8 cellular contexts compared by ENCODE assay signal in genomic region chr15:75043509-75044257, GRCh38. TPM values are rescaled to one million over a fixed set of nuclear protein-coding genes. Genes with fewer than 3 reads are reported as not detected.
A peak's percentile ranks its signal among the peaks of the same experiment; 100 is the strongest.
DNase-seq lines count a peak whose midpoint lies in the region; ATAC-seq and FAIRE-seq lines count a peak whose summit lies in the region.

No MANE protein-coding gene starts in this region.

- H3K4ac ChIP-seq in trophoblast cell (ENCODE audit: low read depth, low read length): no peak overlapping the region

- no peak overlapping the region for H4K12ac ChIP-seq in trophoblast cell (ENCODE audit: low read depth, low read length)

- H3K27me3 ChIP-seq in trophoblast cell (ENCODE audit: insufficient read depth, low read length): no peaks in the 10 kb centered on the region

- no peak for FAIRE-seq in HTR-8/SVneo (lab: Jason Lieb, UNC)

- peak; percentile 79 for DNase-seq in HuH-7 (ENCODE audit: low spot score)
- no peak for DNase-seq in activated T-helper 1 cell treated with anti-CD3 and anti-CD28 coated beads, Interleukin-12 subunit alpha, Interleukin-12 subunit beta, Interleukin-2, Interleukin-4 antibody, amounts not matched to agents 30 ng/mL and 10 ng/mL and 1 ng/mL, durations not matched to agents 14 hours and 24 hours and 36 hours (ENCODE audit: low spot score)
- DNase-seq in glomerular visceral epithelial cell (ENCODE audit: extremely low spot score): peak; percentile 99
- DNase-seq in trophoblast cell: peak; percentile 56 to 70
- DNase-seq in activated T-cell treated with anti-CD3 and anti-CD28 coated beads, Interleukin-2, amount 50 U/mL, for 48 hours: no peak
- no peak for DNase-seq in HTR-8/SVneo (ENCODE audit: insufficient read length, low spot score)

- no peak overlapping the region for H2BK120ac ChIP-seq in trophoblast cell (ENCODE audit: insufficient read depth, low read length, poor library complexity)

- no peaks in the 10 kb centered on the region for H3K27me3 Mint-ChIP-seq in activated T-helper 1 cell treated with anti-CD3 and anti-CD28 coated beads, Interleukin-12 subunit alpha, Interleukin-12 subunit beta, Interleukin-2, Interleukin-4 antibody, amounts not matched to agents 30 ng/mL and 10 ng/mL and 1 ng/mL, durations not matched to agents 14 hours and 24 hours and 36 hours (ENCODE audit: insufficient read depth)

- H3K14ac ChIP-seq in trophoblast cell (ENCODE audit: low read length): no peak overlapping the region

- ATAC-seq in GM21515 (IDR thresholded peaks at IDR 0.05; ENCODE audit: unreplicated experiment): peak; percentile 24

- no peak overlapping the region for H3K4me2 ChIP-seq in trophoblast cell (ENCODE audit: low read length)

- H3K27ac Mint-ChIP-seq in activated T-helper 1 cell treated with anti-CD3 and anti-CD28 coated beads, Interleukin-12 subunit alpha, Interleukin-12 subunit beta, Interleukin-2, Interleukin-4 antibody, amounts not matched to agents 30 ng/mL and 10 ng/mL and 1 ng/mL, durations not matched to agents 14 hours and 24 hours and 36 hours: peak overlapping the region; percentile 77

- no peaks in the 10 kb centered on the region for H3K9me3 Mint-ChIP-seq in activated T-helper 1 cell treated with anti-CD3 and anti-CD28 coated beads, Interleukin-12 subunit alpha, Interleukin-12 subunit beta, Interleukin-2, Interleukin-4 antibody, amounts not matched to agents 30 ng/mL and 10 ng/mL and 1 ng/mL, durations not matched to agents 14 hours and 24 hours and 36 hours

- peak overlapping the region; percentile 7; the same call in 1 of the 2 replicates for H3K4me3 ChIP-seq in GM08714 (ENCODE audit: low read length)
- H3K4me3 ChIP-seq in trophoblast cell (ENCODE audit: low read depth, low read length): no peak overlapping the region

- peaks cover 2% of the 10 kb centered on the region for H3K9me3 ChIP-seq in trophoblast cell (ENCODE audit: insufficient read depth, low read depth, low read length)

- H3K36me3 ChIP-seq in trophoblast cell (ENCODE audit: control insufficient read depth in 1 of 2, insufficient read depth in 2 of 2, low read length in 2 of 2): peaks cover 0 to 9% of the 10 kb centered on the region in 2 experiments

- H3K4me1 Mint-ChIP-seq in activated T-helper 1 cell treated with anti-CD3 and anti-CD28 coated beads, Interleukin-12 subunit alpha, Interleukin-12 subunit beta, Interleukin-2, Interleukin-4 antibody, amounts not matched to agents 30 ng/mL and 10 ng/mL and 1 ng/mL, durations not matched to agents 14 hours and 24 hours and 36 hours (ENCODE audit: low read depth): peaks cover 82% of the 10 kb centered on the region

- no peak overlapping the region for H2AFZ ChIP-seq in trophoblast cell (ENCODE audit: insufficient read depth, low read length, poor library complexity)

- no peaks in the 10 kb centered on the region for H3K79me2 ChIP-seq in trophoblast cell (ENCODE audit: control insufficient read depth, insufficient read depth, low read length, poor library complexity)

- H3K23ac ChIP-seq in trophoblast cell (ENCODE audit: low read length): no peak overlapping the region

- no peak overlapping the region for H3K18ac ChIP-seq in trophoblast cell (ENCODE audit: low read length)

- H4K91ac ChIP-seq in trophoblast cell (ENCODE audit: low read depth, low read length): no peak overlapping the region

- no peak overlapping the region for H2BK5ac ChIP-seq in trophoblast cell (ENCODE audit: low read depth, low read length, poor library complexity)

- H2BK12ac ChIP-seq in trophoblast cell (ENCODE audit: low read length): no peak overlapping the region

- H3K36me3 Mint-ChIP-seq in activated T-helper 1 cell treated with anti-CD3 and anti-CD28 coated beads, Interleukin-12 subunit alpha, Interleukin-12 subunit beta, Interleukin-2, Interleukin-4 antibody, amounts not matched to agents 30 ng/mL and 10 ng/mL and 1 ng/mL, durations not matched to agents 14 hours and 24 hours and 36 hours (ENCODE audit: low read depth): peaks cover 10% of the 10 kb centered on the region

- peak overlapping the region; percentile 20 for H3K27ac ChIP-seq in trophoblast cell (ENCODE audit: low read depth, low read length)

- H3K79me1 ChIP-seq in trophoblast cell (ENCODE audit: low read length): peaks cover 3% of the 10 kb centered on the region

- no peak overlapping the region for H3K9ac ChIP-seq in trophoblast cell (ENCODE audit: low read length)

- no peak overlapping the region for H2AK5ac ChIP-seq in trophoblast cell (ENCODE audit: low read length)

- no peak overlapping the region for H4K8ac ChIP-seq in trophoblast cell (ENCODE audit: low read depth, low read length)

- peak overlapping the region; percentile 41 for H3K4me3 Mint-ChIP-seq in activated T-helper 1 cell treated with anti-CD3 and anti-CD28 coated beads, Interleukin-12 subunit alpha, Interleukin-12 subunit beta, Interleukin-2, Interleukin-4 antibody, amounts not matched to agents 30 ng/mL and 10 ng/mL and 1 ng/mL, durations not matched to agents 14 hours and 24 hours and 36 hours

- H3K4me1 ChIP-seq in trophoblast cell (ENCODE audit: control insufficient read depth in 1 of 2, insufficient read depth in 2 of 2, low read length in 2 of 2): peaks cover 30 to 32% of the 10 kb centered on the region in 2 experiments

- no CpG with 5 or more reads among the region's 20 CpGs for WGBS in trophoblast cell (ENCODE audit: extremely low coverage, insufficient coverage, insufficient read length)

- intact Hi-C loops in activated T-helper 1 cell treated with anti-CD3 and anti-CD28 coated beads, Interleukin-12 subunit alpha, Interleukin-12 subunit beta, Interleukin-2, Interleukin-4 antibody, amounts not matched to agents 30 ng/mL and 10 ng/mL and 1 ng/mL, durations not matched to agents 14 hours and 24 hours and 36 hours (cut with micrococcal nuclease): loop anchor here (1.0 to 2.0 kb wide), 4 partner anchors 14 to 161 kb away; no protein-coding TSS in a partner anchor

RNA-seq across cellular contexts. Expression of gene PPCDC, which starts 20.3 kb away (rescaled TPM):
- 25.0 and 27.1 TPM in 2 replicates for total RNA-seq in activated T-helper 1 cell treated with anti-CD3 and anti-CD28 coated beads, Interleukin-12 subunit alpha, Interleukin-12 subunit beta, Interleukin-2, Interleukin-4 antibody, amounts not matched to agents 30 ng/mL and 10 ng/mL and 1 ng/mL, durations not matched to agents 14 hours and 24 hours and 36 hours
- 5.5 and 5.9 TPM in 2 replicates for polyA plus RNA-seq in trophoblast cell (2013)

RNA-seq across cellular contexts. Expression of gene SCAMP5, which starts 48.3 kb away (rescaled TPM):
- 2.0 and 3.5 TPM in 2 replicates for total RNA-seq in activated T-helper 1 cell treated with anti-CD3 and anti-CD28 coated beads, Interleukin-12 subunit alpha, Interleukin-12 subunit beta, Interleukin-2, Interleukin-4 antibody, amounts not matched to agents 30 ng/mL and 10 ng/mL and 1 ng/mL, durations not matched to agents 14 hours and 24 hours and 36 hours
- 3.7 and 4.3 TPM in 2 replicates for polyA plus RNA-seq in trophoblast cell (2013)

Comparison
In these comparisons a context has a peak if more than half of its experiments do, and no peak if none do; other contexts are left out.
1. DNase-seq: peak in HuH-7 (single experiment), glomerular visceral epithelial cell (single experiment) and trophoblast cell (2 of 2); none in activated T-helper 1 cell treated with anti-CD3 and anti-CD28 coated beads, Interleukin-12 subunit alpha, Interleukin-12 subunit beta, Interleukin-2, Interleukin-4 antibody, amounts not matched to agents 30 ng/mL and 10 ng/mL and 1 ng/mL, durations not matched to agents 14 hours and 24 hours and 36 hours (single experiment), activated T-cell treated with anti-CD3 and anti-CD28 coated beads, Interleukin-2, amount 50 U/mL, for 48 hours (0 of 2) and HTR-8/SVneo (single experiment).